ENCODE assay signal across 7 cellular contexts in genomic region chr10:131615150-131615549, GRCh38.
"Had no signal": no experiment of that assay in that cellular context is flagged by ENCODE, and none has a peak within 500 bp of the region (broad histone marks: within the 10 kb centered on the region; RNA-seq: fewer than 3 reads in every experiment).

No MANE protein-coding gene starts in this region.

- H3K9ac ChIP-seq: GM23248 had no signal

- H3K36me3 Mint-ChIP-seq: IgD-negative memory B cell had no signal

- H3K4me1 ChIP-seq: HAP-1 had no signal

- FAIRE-seq: HTR-8/SVneo had no signal

- H3K27me3 Mint-ChIP-seq: IgD-negative memory B cell had no signal

- DNase-seq: GM23248, GOT3, H7 had no signal

- H2AFZ ChIP-seq: GM23248 had no signal

- H3K4me3 ChIP-seq: GM23248, HAP-1 had no signal

- H3K4me3 Mint-ChIP-seq: IgD-negative memory B cell had no signal

- H3K27ac ChIP-seq: GM23248 had no signal

- ATAC-seq: HCT116 had no signal

- H3K36me3 ChIP-seq: HAP-1 had no signal

- H3K9me3 ChIP-seq: HAP-1 had no signal
